12 cellular contexts compared by ENCODE assay signal in the genomic region with DNA sequence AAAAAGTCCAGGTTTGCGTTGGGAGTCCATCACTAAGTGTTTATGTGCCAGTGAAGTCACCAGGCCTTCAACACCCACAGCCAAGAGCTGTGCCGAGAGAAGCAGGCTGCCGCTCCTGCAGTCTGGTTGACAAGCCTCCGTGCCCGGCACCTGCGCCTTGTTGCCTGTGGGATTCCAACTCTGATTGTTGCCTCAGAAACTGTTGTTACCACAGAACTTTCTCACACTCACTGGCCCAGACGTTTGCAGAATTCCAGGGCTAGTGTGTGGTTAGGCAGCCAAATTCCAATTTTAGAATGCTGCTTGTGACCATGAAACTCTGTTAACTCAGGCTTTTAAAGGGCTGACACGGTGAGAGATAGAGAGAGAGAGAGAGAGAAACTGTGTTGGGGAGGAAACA.
DNase-seq lines count a peak whose midpoint lies in the region; ATAC-seq and TF ChIP-seq lines count a peak whose summit lies in the region.
"Had no signal": no experiment of that assay in that cellular context is flagged by ENCODE, and none has a peak within 500 bp of the region (broad histone marks: within the 10 kb centered on the region; RNA-seq: fewer than 3 reads in every experiment).

No MANE protein-coding gene starts in this region.

- no peaks in the 10 kb centered on the region for H3K36me3 Mint-ChIP-seq in activated T-cell treated with anti-CD3 and anti-CD28 coated beads, Interleukin-2, amount 50 U/mL, for 72 hours (ENCODE audit: insufficient read depth in 2 of 2)
- no peaks in the 10 kb centered on the region for H3K36me3 Mint-ChIP-seq in CD8-positive, alpha-beta memory T cell

- H3K36me3 ChIP-seq in neuronal stem cell (replicated peaks in 1 of 2; ENCODE audit: control insufficient read depth in 2 of 2, insufficient read depth in 2 of 2, low read length in 2 of 2): no peaks in the 10 kb centered on the region
- no peaks in the 10 kb centered on the region for H3K36me3 ChIP-seq in CD8-positive, alpha-beta memory T cell (ENCODE audit: insufficient read depth, low read length)
- H3K36me3 ChIP-seq: vagina had no signal

- no peaks in the 10 kb centered on the region for H3K27me3 ChIP-seq in neuronal stem cell (ENCODE audit: control insufficient read depth in 3 of 3, insufficient read depth in 3 of 3, low read depth in 1 of 3, low read length in 3 of 3)
- H3K27me3 ChIP-seq in CD8-positive, alpha-beta memory T cell (ENCODE audit: insufficient read depth, low read length, poor library complexity, severe bottlenecking): no peaks in the 10 kb centered on the region
- H3K27me3 ChIP-seq: vagina had no signal

- H2BK12ac ChIP-seq in neuronal stem cell (ENCODE audit: low read length): no peak overlapping the region

- H3K18ac ChIP-seq in neuronal stem cell (ENCODE audit: low read length): no peak overlapping the region

- no peak overlapping the region for H2AK5ac ChIP-seq in neuronal stem cell (ENCODE audit: low read depth, low read length)

- CTCF ChIA-PET in AG04449 (lab: Yijun Ruan, JAX): no interaction called here
- CTCF ChIA-PET in CD8-positive, alpha-beta memory T cell (lab: Charles Lee): no interaction called here

- H3K14ac ChIP-seq in neuronal stem cell (ENCODE audit: low read length): no peak overlapping the region

- H3K9me3 Mint-ChIP-seq in activated T-cell treated with anti-CD3 and anti-CD28 coated beads, Interleukin-2, amount 50 U/mL, for 72 hours: no peaks in the 10 kb centered on the region
- peaks cover 0 to 4% (median 0%) of the 10 kb centered on the region in 5 donors for H3K9me3 Mint-ChIP-seq in CD8-positive, alpha-beta memory T cell

- no peak overlapping the region for H4K8ac ChIP-seq in neuronal stem cell (ENCODE audit: low read depth, low read length)

- H3K79me1 ChIP-seq in neuronal stem cell (ENCODE audit: low read depth, low read length): no peaks in the 10 kb centered on the region

- H3K27ac Mint-ChIP-seq in activated T-cell treated with anti-CD3 and anti-CD28 coated beads, Interleukin-2, amount 50 U/mL, for 72 hours: no peak overlapping the region
- H3K27ac Mint-ChIP-seq in CD8-positive, alpha-beta memory T cell: no peak overlapping the region

- no CpG with 5 or more reads among the region's 8 CpGs for WGBS in neuronal stem cell (ENCODE audit: extremely low coverage in 2 of 2, insufficient read length in 2 of 2, insufficient replicate concordance in 1 of 2), 2 donors

- no peaks in the 10 kb centered on the region for H3K4me1 Mint-ChIP-seq in activated T-cell treated with anti-CD3 and anti-CD28 coated beads, Interleukin-2, amount 50 U/mL, for 72 hours (ENCODE audit: low read depth)
- H3K4me1 Mint-ChIP-seq in CD8-positive, alpha-beta memory T cell: no peaks in the 10 kb centered on the region

- H2BK5ac ChIP-seq in neuronal stem cell (ENCODE audit: low read length): no peak overlapping the region

- H4K91ac ChIP-seq in neuronal stem cell (ENCODE audit: low read depth, low read length, poor library complexity): no peak overlapping the region

- no peak overlapping the region for H3K4ac ChIP-seq in neuronal stem cell (ENCODE audit: low read length)

- no peak overlapping the region for H3K9ac ChIP-seq in neuronal stem cell (ENCODE audit: low read depth, low read length, poor library complexity)
- H3K9ac ChIP-seq: SK-N-SH had no signal

- POLR2A ChIA-PET in AG04449 (lab: Yijun Ruan, JAX): no interaction called here
- POLR2A ChIA-PET in CD8-positive, alpha-beta memory T cell (lab: Charles Lee): no interaction called here

- no peak for ATAC-seq in activated T-cell treated with anti-CD3 and anti-CD28 coated beads, Interleukin-2, amount 50 U/mL, for 72 hours (replicated peaks in 1 of 2)

- TF ChIP-seq CTCF in AG04449 (IDR thresholded peaks at IDR 0.05; ENCODE audit: insufficient read depth, low read length, missing control alignments): no peak

- H3K27ac ChIP-seq in neuronal stem cell (replicated peaks; ENCODE audit: low read length): no peak overlapping the region
- no peak overlapping the region for H3K27ac ChIP-seq in CD8-positive, alpha-beta memory T cell (ENCODE audit: low read depth, low read length)
- H3K27ac ChIP-seq: vagina had no signal

- H3K4me3 Mint-ChIP-seq in activated T-cell treated with anti-CD3 and anti-CD28 coated beads, Interleukin-2, amount 50 U/mL, for 72 hours: no peak overlapping the region
- no peak overlapping the region for H3K4me3 Mint-ChIP-seq in CD8-positive, alpha-beta memory T cell

- H2BK15ac ChIP-seq in neuronal stem cell (ENCODE audit: low read length): no peak overlapping the region

- no peak overlapping the region for H3K23ac ChIP-seq in neuronal stem cell (ENCODE audit: low read depth, low read length, poor library complexity)

- peak overlapping the region; percentile 15 for H2AFZ ChIP-seq in neuronal stem cell (ENCODE audit: low read length)

- H3K4me2 ChIP-seq in neuronal stem cell (ENCODE audit: insufficient read depth, low read length, poor library complexity, severe bottlenecking): no peak overlapping the region
- H3K4me2 ChIP-seq: SK-N-SH had no signal

- no peaks in the 10 kb centered on the region for H3K9me3 ChIP-seq in neuronal stem cell (replicated peaks in 1 of 2; ENCODE audit: control insufficient read depth in 2 of 2, insufficient read depth in 1 of 2, low read depth in 1 of 2, low read length in 2 of 2)
- H3K9me3 ChIP-seq in CD8-positive, alpha-beta memory T cell (ENCODE audit: low read length): no peaks in the 10 kb centered on the region
- H3K9me3 ChIP-seq: SK-N-SH, vagina had no signal

- peak; percentile 9 for DNase-seq in AG04449 (ENCODE audit: low read depth, low spot score)
- DNase-seq in SW480 (ENCODE audit: low spot score): peak; percentile 46
- DNase-seq in glomerular visceral epithelial cell (ENCODE audit: extremely low spot score): peak; percentile 91
- DNase-seq in neuronal stem cell (ENCODE audit: low spot score): no peak
- no peak for DNase-seq in activated T-cell treated with anti-CD3 and anti-CD28 coated beads, Interleukin-2, amount 50 U/mL, for 72 hours
- no peak for DNase-seq in stimulated activated CD4-positive, alpha-beta T cell treated with anti-CD3 and anti-CD28 coated beads, Interleukin-15, amount 100 ng/mL, for 24 hours
- no peak for DNase-seq in ecto neural progenitor cell (ENCODE audit: low spot score)
- DNase-seq in CD8-positive, alpha-beta memory T cell: no peak
- DNase-seq: ACHN, NCI-H1436, SK-N-SH had no signal

- no peaks in the 10 kb centered on the region for H3K27me3 Mint-ChIP-seq in activated T-cell treated with anti-CD3 and anti-CD28 coated beads, Interleukin-2, amount 50 U/mL, for 72 hours (ENCODE audit: low read depth)
- peaks cover 2 to 5% of the 10 kb centered on the region in 2 donors for H3K27me3 Mint-ChIP-seq in CD8-positive, alpha-beta memory T cell

- H3K4me3 ChIP-seq in AG04449 (ENCODE audit: low read depth, low read length) (no peak overlapping the region), neuronal stem cell (ENCODE audit: low read length in 2 of 2) (no peak overlapping the region)
- H3K4me3 ChIP-seq in CD8-positive, alpha-beta memory T cell (ENCODE audit: low read length): no peak overlapping the region
- H3K4me3 ChIP-seq: vagina had no signal

- no peak overlapping the region for H2BK120ac ChIP-seq in neuronal stem cell (ENCODE audit: low read depth, low read length)

- H3K4me1 ChIP-seq in neuronal stem cell (ENCODE audit: control insufficient read depth in 2 of 2, insufficient read depth in 1 of 2, low read depth in 1 of 2, low read length in 2 of 2): peaks cover 4 to 8% of the 10 kb centered on the region in 2 donors
- no peaks in the 10 kb centered on the region for H3K4me1 ChIP-seq in CD8-positive, alpha-beta memory T cell (ENCODE audit: insufficient read depth, low read length)
- H3K4me1 ChIP-seq: vagina had no signal

Comparison
In these comparisons a context has a peak if more than half of its experiments do, and no peak if none do; other contexts are left out.
1. DNase-seq: peak in AG04449 (single experiment), SW480 (single experiment) and glomerular visceral epithelial cell (single experiment); none in neuronal stem cell (single experiment), activated T-cell treated with anti-CD3 and anti-CD28 coated beads, Interleukin-2, amount 50 U/mL, for 72 hours (0 of 2), stimulated activated CD4-positive, alpha-beta T cell treated with anti-CD3 and anti-CD28 coated beads, Interleukin-15, amount 100 ng/mL, for 24 hours (single experiment), ecto neural progenitor cell (single experiment) and CD8-positive, alpha-beta memory T cell (0 of 5).